Comparison of ENCODE assay signal across 9 cellular contexts in genomic region chr7:116630932-116631449, GRCh38. TPM values are rescaled to one million over a fixed set of nuclear protein-coding genes. Genes with fewer than 3 reads are reported as not detected.
A peak's percentile ranks its signal among the peaks of the same experiment; 100 is the strongest.
DNase-seq lines count a peak whose midpoint lies in the region; TF ChIP-seq lines count a peak whose summit lies in the region.
"Had no signal": no experiment of that assay in that cellular context is flagged by ENCODE, and none has a peak within 500 bp of the region (broad histone marks: within the 10 kb centered on the region; RNA-seq: fewer than 3 reads in every experiment).

No MANE protein-coding gene starts in this region.

- no peak overlapping the region for H3K23ac ChIP-seq in mesendoderm (ENCODE audit: low read length)

- TF ChIP-seq CTCF in MCF 10A (IDR thresholded peaks at IDR 0.05; ENCODE audit: unreplicated experiment), result no peak

- WGBS in mesendoderm (ENCODE audit: extremely low coverage, insufficient coverage, low lambda C conversion rate), result no CpG with 5 or more reads among the region's 10 CpGs

- no peaks in the 10 kb centered on the region for H3K9me3 ChIP-seq in Karpas-422 (ENCODE audit: low read length)
- H3K9me3 ChIP-seq: BLaER1 treated with 17β-estradiol and CSF1 and Interleukin-3, amounts not matched to agents 10 nM and 100 nM had no signal

- H3K27ac ChIP-seq in Karpas-422 (ENCODE audit: low read length) (no peak overlapping the region), mesendoderm (ENCODE audit: low read depth, low read length) (no peak overlapping the region)
- H3K27ac ChIP-seq: BLaER1 treated with 17β-estradiol and CSF1 and Interleukin-3, amounts not matched to agents 10 nM and 100 nM had no signal

- no peak overlapping the region for H2BK5ac ChIP-seq in mesendoderm (ENCODE audit: low read length)

- CTCF ChIA-PET in MCF 10A (lab: Yijun Ruan, JAX), result interaction anchor here (0.6 to 8.6 kb wide), 13 partner anchors 8 to 175 kb away, joined by 3 to 104 read pairs (median 4); partner anchors contain the start of gene MET

- H4K20me1 ChIP-seq in Karpas-422 (ENCODE audit: insufficient read depth, low read depth, low read length), result no peaks in the 10 kb centered on the region
- H4K20me1 ChIP-seq: BLaER1 treated with 17β-estradiol and CSF1 and Interleukin-3, amounts not matched to agents 10 nM and 100 nM had no signal

- no peak overlapping the region for H2AFZ ChIP-seq in Karpas-422 (ENCODE audit: low read length)

- intact Hi-C loops in MCF 10A (cut with micrococcal nuclease), result no loop called here

- H3K9me2 ChIP-seq in Karpas-422 (replicated peaks; ENCODE audit: insufficient read depth, low read length), result no peaks in the 10 kb centered on the region

- H3K4me2 ChIP-seq in Karpas-422 (ENCODE audit: low read depth, low read length, poor library complexity, severe bottlenecking) (peak overlapping the region; percentile 23), mesendoderm (ENCODE audit: low read length) (no peak overlapping the region)
- H3K4me2 ChIP-seq: BLaER1 treated with 17β-estradiol and CSF1 and Interleukin-3, amounts not matched to agents 10 nM and 100 nM had no signal

- no peak overlapping the region for H3K4ac ChIP-seq in mesendoderm (ENCODE audit: low read depth, low read length)

- peaks cover 48% of the 10 kb centered on the region for H3K4me1 Mint-ChIP-seq in MCF 10A (ENCODE audit: insufficient read depth, unreplicated experiment)

- no peak overlapping the region for H3K56ac ChIP-seq in mesendoderm (ENCODE audit: low read length)

- no peaks in the 10 kb centered on the region for H3K9me3 Mint-ChIP-seq in MCF 10A (ENCODE audit: unreplicated experiment)

- no peak overlapping the region for H3K18ac ChIP-seq in mesendoderm (ENCODE audit: low read length)

- peak overlapping the region; percentile 62 for H3K4me3 Mint-ChIP-seq in MCF 10A (ENCODE audit: unreplicated experiment)

- peak overlapping the region; percentile 94 for H3K27ac Mint-ChIP-seq in MCF 10A (ENCODE audit: low read depth, unreplicated experiment)

- no peaks in the 10 kb centered on the region for H3K79me1 ChIP-seq in mesendoderm (ENCODE audit: low read length)

- H3K9ac ChIP-seq in Karpas-422 (ENCODE audit: low read length), result no peak overlapping the region
- H3K9ac ChIP-seq in mesendoderm (ENCODE audit: low read length), result no peak overlapping the region
- H3K9ac ChIP-seq: BLaER1 treated with 17β-estradiol and CSF1 and Interleukin-3, amounts not matched to agents 10 nM and 100 nM had no signal

- H4K8ac ChIP-seq in mesendoderm (ENCODE audit: low read depth, low read length), result no peak overlapping the region

- no peak overlapping the region for H4K5ac ChIP-seq in mesendoderm (ENCODE audit: low read length)

- H3K36me3 ChIP-seq in Karpas-422 (ENCODE audit: insufficient read depth, low read length) (no peaks in the 10 kb centered on the region), mesendoderm (ENCODE audit: control insufficient read depth, insufficient read depth, low read length) (no peaks in the 10 kb centered on the region)
- H3K36me3 ChIP-seq: BLaER1 treated with 17β-estradiol and CSF1 and Interleukin-3, amounts not matched to agents 10 nM and 100 nM had no signal

- no peaks in the 10 kb centered on the region for H3K27me3 Mint-ChIP-seq in MCF 10A (ENCODE audit: insufficient read depth, unreplicated experiment)

- H2BK120ac ChIP-seq in mesendoderm (ENCODE audit: low read depth, low read length), result no peak overlapping the region

- no peak overlapping the region; the same call in 1 of the 2 replicates for H3K4me3 ChIP-seq in Karpas-422 (ENCODE audit: low read length)
- H3K4me3 ChIP-seq in mesendoderm (ENCODE audit: low read length), result no peak overlapping the region
- H3K4me3 ChIP-seq: BLaER1 treated with 17β-estradiol and CSF1 and Interleukin-3, amounts not matched to agents 10 nM and 100 nM had no signal

- peaks cover 17% of the 10 kb centered on the region for H3K4me1 ChIP-seq in Karpas-422 (ENCODE audit: low read length)
- H3K4me1 ChIP-seq in mesendoderm (ENCODE audit: control insufficient read depth, low read depth, low read length), result no peaks in the 10 kb centered on the region

- POLR2A ChIA-PET in MCF 10A (lab: Yijun Ruan, JAX), result interaction anchor here (0.7 to 12.8 kb wide), 31 partner anchors 11 to 421 kb away, joined by 3 to 362 read pairs (median 7); partner anchors contain the start of genes CAV2, MET and TES

- no peaks in the 10 kb centered on the region for H3K27me3 ChIP-seq in Karpas-422 (ENCODE audit: low read length)
- no peaks in the 10 kb centered on the region for H3K27me3 ChIP-seq in mesendoderm (ENCODE audit: insufficient read depth, low read length, poor library complexity)
- H3K27me3 ChIP-seq: BLaER1 treated with 17β-estradiol and CSF1 and Interleukin-3, amounts not matched to agents 10 nM and 100 nM had no signal

- BruUV-seq in MCF 10A (replicated peaks; lab: Mats Ljungman, UMichigan), result no TSS peak

- H3K36me3 Mint-ChIP-seq in MCF 10A (ENCODE audit: insufficient read depth, unreplicated experiment), result no peaks in the 10 kb centered on the region

- H2AK5ac ChIP-seq in mesendoderm (ENCODE audit: low read length), result no peak overlapping the region

- H3K79me2 ChIP-seq in Karpas-422 (ENCODE audit: low read length) (no peaks in the 10 kb centered on the region), mesendoderm (ENCODE audit: control insufficient read depth, insufficient read depth, low read length) (no peaks in the 10 kb centered on the region)

- no peak overlapping the region for H2BK15ac ChIP-seq in mesendoderm (replicated peaks; ENCODE audit: low read depth)

- peak; percentile 15 for DNase-seq in NCI-H82 (lab: John Stamatoyannopoulos, UW)
- DNase-seq in NCI-H82 treated with DMSO at 0.1 percent for 48 hours (lab: John Stamatoyannopoulos, UW; ENCODE audit: unreplicated experiment), result no peak
- peak; percentile 47 for DNase-seq in Karpas-422
- peak; percentile 97 for DNase-seq in MCF 10A (ENCODE audit: unreplicated experiment)
- DNase-seq in mesendoderm, result peak; percentile 23
- no peak for DNase-seq in NCI-H1105 (lab: John Stamatoyannopoulos, UW)
- DNase-seq in activated CD4-positive, alpha-beta T cell treated with anti-CD3 and anti-CD28 coated beads for 4 hours, result no peak
- DNase-seq in activated T-cell treated with anti-CD3 and anti-CD28 coated beads for 4 hours, result no peak

RNA-seq across cellular contexts. Expression of gene MET, which starts 41.0 kb away (rescaled TPM):
- 118 and 158 TPM in 2 replicates for total RNA-seq in Karpas-422 (2014; rRNA removed; shearing (Covaris generic); ENCODE audit: low replicate concordance)
- total RNA-seq in MCF 10A (2022), result 129 and 154 TPM in 2 replicates
- polyA plus RNA-seq in mesendoderm (2013, experiment 1 of 2), result 4.0 TPM
- polyA plus RNA-seq in mesendoderm (2013, experiment 2 of 2), result 3.7 TPM

Comparison
In these comparisons a context has a peak if more than half of its experiments do, and no peak if none do; other contexts are left out.
1. DNase-seq: peak in NCI-H82 (single experiment), Karpas-422 (single experiment), MCF 10A (single experiment) and mesendoderm (single experiment); none in NCI-H82 treated with DMSO at 0.1 percent for 48 hours (single experiment), NCI-H1105 (single experiment), activated CD4-positive, alpha-beta T cell treated with anti-CD3 and anti-CD28 coated beads for 4 hours (0 of 2) and activated T-cell treated with anti-CD3 and anti-CD28 coated beads for 4 hours (single experiment).